Comparison of ENCODE assay signal across 1 cellular context in genomic region chr4:168794881-168795280, GRCh38.
TF ChIP-seq lines count a peak whose summit lies in the region.

No MANE protein-coding gene starts in this region.

TF ChIP-seq in A549, 52 proteins besides CTCF, POLR2A, EP300 and RAD21 (continued from another document):
- no peak for TF ChIP-seq USF2 (IDR thresholded peaks at IDR 0.05)
- TF ChIP-seq ZSCAN20 (CRISPR knock-in tag; IDR thresholded peaks at IDR 0.05), result no peak
- TF ChIP-seq KDM1A (IDR thresholded peaks at IDR 0.05; ENCODE audit: low read depth), result no peak
- TF ChIP-seq HMGXB4 (CRISPR knock-in tag; IDR thresholded peaks at IDR 0.05; ENCODE audit: borderline replicate concordance), result no peak
- no peak for TF ChIP-seq HOXB5 (CRISPR knock-in tag; IDR thresholded peaks at IDR 0.05)
- TF ChIP-seq CHD4 (IDR thresholded peaks at IDR 0.05; ENCODE audit: borderline replicate concordance), result no peak
- no peak for TF ChIP-seq HDAC2 (IDR thresholded peaks at IDR 0.05)
- TF ChIP-seq REST (IDR thresholded peaks at IDR 0.05), result no peak
- TF ChIP-seq HOXB13 (CRISPR knock-in tag; IDR thresholded peaks at IDR 0.05; ENCODE audit: low read depth), result no peak
- TF ChIP-seq MAX (IDR thresholded peaks at IDR 0.05), result no peak
- no peak for TF ChIP-seq NR3C1 (IDR thresholded peaks at IDR 0.05)
- no peak for TF ChIP-seq HEYL (CRISPR knock-in tag; IDR thresholded peaks at IDR 0.05)
- no peak for TF ChIP-seq ZC3H11A (IDR thresholded peaks at IDR 0.05)
TF ChIP-seq in A549: peak in this region for 0.
